1 cellular context compared by ENCODE assay signal in the genomic region with DNA sequence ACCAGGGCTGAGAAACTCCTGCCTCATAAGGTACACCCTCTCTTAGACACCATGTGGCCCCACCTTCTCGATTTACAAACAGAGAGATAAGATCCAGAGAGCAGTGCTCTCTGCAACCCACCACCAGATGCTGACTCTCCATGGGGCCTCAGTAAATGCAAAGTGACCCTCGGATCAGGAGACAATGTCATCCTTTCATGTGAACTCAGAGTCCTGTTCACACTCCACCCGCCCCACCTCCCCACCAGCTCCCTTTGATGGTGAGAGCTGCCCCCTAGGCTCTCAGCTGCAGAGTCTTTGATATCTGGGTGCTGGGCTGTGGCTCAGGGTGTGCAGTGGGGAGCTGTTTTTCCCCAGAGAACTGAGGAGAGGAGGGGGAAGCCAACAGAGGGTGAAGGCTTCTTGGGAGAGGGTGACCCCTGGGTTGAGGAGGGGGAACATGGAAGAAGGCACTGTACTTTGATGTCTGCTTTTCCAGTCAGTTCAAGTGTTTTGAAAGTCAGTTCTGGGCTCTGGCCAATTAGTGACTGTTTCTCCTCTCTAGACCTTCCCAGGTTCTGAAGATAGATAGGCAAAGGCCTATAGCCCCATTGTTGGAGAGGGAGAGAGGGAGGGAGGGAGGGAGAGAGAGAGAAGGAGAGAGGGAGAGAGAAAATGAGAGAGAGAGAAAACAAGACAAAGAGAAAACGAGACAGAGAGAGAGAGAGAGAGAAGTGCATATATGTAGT.
TF ChIP-seq lines count a peak whose summit lies in the region.

No MANE protein-coding gene starts in this region.

TF ChIP-seq in HepG2, 621 proteins besides CTCF, POLR2A, EP300 and RAD21 (continued from another document and continues in another):
- TF ChIP-seq ISL2 (CRISPR knock-in tag; IDR thresholded peaks at IDR 0.05) (peak; percentile 23; the same call in 1 of the 2 replicates), ZNF121 (CRISPR knock-in tag; IDR thresholded peaks at IDR 0.05) (no peak), PRMT3 (CRISPR knock-in tag; IDR thresholded peaks at IDR 0.05; ENCODE audit: borderline replicate concordance, low read depth) (no peak), NR3C1 (CRISPR knock-in tag; IDR thresholded peaks at IDR 0.05) (no peak), ZNF501 (CRISPR knock-in tag; IDR thresholded peaks at IDR 0.05) (no peak), NONO (IDR thresholded peaks at IDR 0.05) (no peak), NONO (CRISPR knock-in tag; conservative IDR thresholded peaks at IDR 0.05) (no peak), JDP2 (CRISPR knock-in tag; IDR thresholded peaks at IDR 0.05; ENCODE audit: borderline replicate concordance) (no peak), KAT7 (CRISPR knock-in tag; IDR thresholded peaks at IDR 0.05; ENCODE audit: borderline replicate concordance) (no peak), GZF1 (CRISPR knock-in tag; IDR thresholded peaks at IDR 0.05) (no peak), DNMT3B (CRISPR knock-in tag; conservative IDR thresholded peaks at IDR 0.05) (no peak), GPN1 (CRISPR knock-in tag; IDR thresholded peaks at IDR 0.05; ENCODE audit: borderline replicate concordance) (no peak), PAWR (CRISPR knock-in tag; IDR thresholded peaks at IDR 0.05; ENCODE audit: borderline replicate concordance) (no peak), ARNTL (CRISPR knock-in tag; IDR thresholded peaks at IDR 0.05) (no peak), EHMT2 (IDR thresholded peaks at IDR 0.05; ENCODE audit: borderline replicate concordance, low read depth, low read length) (no peak), TSC22D2 (CRISPR knock-in tag; IDR thresholded peaks at IDR 0.05; ENCODE audit: borderline replicate concordance) (no peak), ZNF234 (CRISPR knock-in tag; conservative IDR thresholded peaks at IDR 0.05) (no peak), ZNF143 (CRISPR knock-in tag; IDR thresholded peaks at IDR 0.05) (no peak), TBX2 (CRISPR knock-in tag; IDR thresholded peaks at IDR 0.05; ENCODE audit: borderline replicate concordance) (peak; percentile 86; the same call in 1 of the 2 replicates), ZNF136 (CRISPR knock-in tag; IDR thresholded peaks at IDR 0.05; ENCODE audit: low read depth) (no peak), HDAC6 (IDR thresholded peaks at IDR 0.05; ENCODE audit: low read depth, low read length) (no peak), ZNF430 (CRISPR knock-in tag; IDR thresholded peaks at IDR 0.05) (0 out of 2 replicates have a peak, but pooled peaks have one; percentile 23), EEA1 (CRISPR knock-in tag; IDR thresholded peaks at IDR 0.05; ENCODE audit: borderline replicate concordance) (no peak), MEF2D (CRISPR knock-in tag; IDR thresholded peaks at IDR 0.05) (no peak), SP4 (CRISPR knock-in tag; IDR thresholded peaks at IDR 0.05) (no peak), NFE2L2 (IDR thresholded peaks at IDR 0.05; ENCODE audit: low read length) (no peak), PHB2 (IDR thresholded peaks at IDR 0.05; ENCODE audit: partially characterized antibody) (no peak), KDM4B (CRISPR knock-in tag; IDR thresholded peaks at IDR 0.05) (no peak)
- TF ChIP-seq, protein P1, sequence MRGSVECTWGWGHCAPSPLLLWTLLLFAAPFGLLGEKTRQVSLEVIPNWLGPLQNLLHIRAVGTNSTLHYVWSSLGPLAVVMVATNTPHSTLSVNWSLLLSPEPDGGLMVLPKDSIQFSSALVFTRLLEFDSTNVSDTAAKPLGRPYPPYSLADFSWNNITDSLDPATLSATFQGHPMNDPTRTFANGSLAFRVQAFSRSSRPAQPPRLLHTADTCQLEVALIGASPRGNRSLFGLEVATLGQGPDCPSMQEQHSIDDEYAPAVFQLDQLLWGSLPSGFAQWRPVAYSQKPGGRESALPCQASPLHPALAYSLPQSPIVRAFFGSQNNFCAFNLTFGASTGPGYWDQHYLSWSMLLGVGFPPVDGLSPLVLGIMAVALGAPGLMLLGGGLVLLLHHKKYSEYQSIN (CRISPR knock-in tag; IDR thresholded peaks at IDR 0.05; ENCODE audit: borderline replicate concordance): no peak
- TF ChIP-seq, protein P2, sequence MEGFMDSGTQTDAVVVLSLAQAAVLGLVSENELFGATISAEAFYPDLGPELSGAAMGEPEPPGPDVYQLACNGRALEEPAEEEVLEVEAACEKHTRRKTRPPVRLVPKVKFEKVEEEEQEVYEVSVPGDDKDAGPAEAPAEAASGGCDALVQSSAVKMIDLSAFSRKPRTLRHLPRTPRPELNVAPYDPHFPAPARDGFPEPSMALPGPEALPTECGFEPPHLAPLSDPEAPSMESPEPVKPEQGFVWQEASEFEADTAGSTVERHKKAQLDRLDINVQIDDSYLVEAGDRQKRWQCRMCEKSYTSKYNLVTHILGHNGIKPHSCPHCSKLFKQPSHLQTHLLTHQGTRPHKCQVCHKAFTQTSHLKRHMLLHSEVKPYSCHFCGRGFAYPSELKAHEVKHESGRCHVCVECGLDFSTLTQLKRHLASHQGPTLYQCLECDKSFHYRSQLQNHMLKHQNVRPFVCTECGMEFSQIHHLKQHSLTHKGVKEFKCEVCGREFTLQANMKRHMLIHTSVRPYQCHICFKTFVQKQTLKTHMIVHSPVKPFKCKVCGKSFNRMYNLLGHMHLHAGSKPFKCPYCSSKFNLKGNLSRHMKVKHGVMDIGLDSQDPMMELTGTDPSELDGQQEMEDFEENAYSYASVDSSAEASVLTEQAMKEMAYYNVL (CRISPR knock-in tag; IDR thresholded peaks at IDR 0.05; ENCODE audit: borderline replicate concordance): no peak
- TF ChIP-seq, protein P3, sequence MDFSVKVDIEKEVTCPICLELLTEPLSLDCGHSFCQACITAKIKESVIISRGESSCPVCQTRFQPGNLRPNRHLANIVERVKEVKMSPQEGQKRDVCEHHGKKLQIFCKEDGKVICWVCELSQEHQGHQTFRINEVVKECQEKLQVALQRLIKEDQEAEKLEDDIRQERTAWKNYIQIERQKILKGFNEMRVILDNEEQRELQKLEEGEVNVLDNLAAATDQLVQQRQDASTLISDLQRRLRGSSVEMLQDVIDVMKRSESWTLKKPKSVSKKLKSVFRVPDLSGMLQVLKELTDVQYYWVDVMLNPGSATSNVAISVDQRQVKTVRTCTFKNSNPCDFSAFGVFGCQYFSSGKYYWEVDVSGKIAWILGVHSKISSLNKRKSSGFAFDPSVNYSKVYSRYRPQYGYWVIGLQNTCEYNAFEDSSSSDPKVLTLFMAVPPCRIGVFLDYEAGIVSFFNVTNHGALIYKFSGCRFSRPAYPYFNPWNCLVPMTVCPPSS (IDR thresholded peaks at IDR 0.05): no peak
- TF ChIP-seq, protein P4, sequence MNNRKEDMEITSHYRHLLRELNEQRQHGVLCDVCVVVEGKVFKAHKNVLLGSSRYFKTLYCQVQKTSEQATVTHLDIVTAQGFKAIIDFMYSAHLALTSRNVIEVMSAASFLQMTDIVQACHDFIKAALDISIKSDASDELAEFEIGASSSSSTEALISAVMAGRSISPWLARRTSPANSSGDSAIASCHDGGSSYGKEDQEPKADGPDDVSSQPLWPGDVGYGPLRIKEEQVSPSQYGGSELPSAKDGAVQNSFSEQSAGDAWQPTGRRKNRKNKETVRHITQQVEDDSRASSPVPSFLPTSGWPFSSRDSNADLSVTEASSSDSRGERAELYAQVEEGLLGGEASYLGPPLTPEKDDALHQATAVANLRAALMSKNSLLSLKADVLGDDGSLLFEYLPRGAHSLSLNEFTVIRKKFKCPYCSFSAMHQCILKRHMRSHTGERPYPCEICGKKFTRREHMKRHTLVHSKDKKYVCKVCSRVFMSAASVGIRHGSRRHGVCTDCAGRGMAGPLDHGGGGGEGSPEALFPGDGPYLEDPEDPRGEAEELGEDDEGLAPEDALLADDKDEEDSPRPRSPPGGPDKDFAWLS (CRISPR knock-in tag; IDR thresholded peaks at IDR 0.05; ENCODE audit: borderline replicate concordance): no peak
- TF ChIP-seq, protein P5, sequence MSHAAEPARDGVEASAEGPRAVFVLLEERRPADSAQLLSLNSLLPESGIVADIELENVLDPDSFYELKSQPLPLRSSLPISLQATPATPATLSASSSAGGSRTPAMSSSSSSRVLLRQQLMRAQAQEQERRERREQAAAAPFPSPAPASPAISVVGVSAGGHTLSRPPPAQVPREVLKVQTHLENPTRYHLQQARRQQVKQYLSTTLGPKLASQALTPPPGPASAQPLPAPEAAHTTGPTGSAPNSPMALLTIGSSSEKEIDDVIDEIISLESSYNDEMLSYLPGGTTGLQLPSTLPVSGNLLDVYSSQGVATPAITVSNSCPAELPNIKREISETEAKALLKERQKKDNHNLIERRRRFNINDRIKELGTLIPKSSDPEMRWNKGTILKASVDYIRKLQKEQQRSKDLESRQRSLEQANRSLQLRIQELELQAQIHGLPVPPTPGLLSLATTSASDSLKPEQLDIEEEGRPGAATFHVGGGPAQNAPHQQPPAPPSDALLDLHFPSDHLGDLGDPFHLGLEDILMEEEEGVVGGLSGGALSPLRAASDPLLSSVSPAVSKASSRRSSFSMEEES (CRISPR knock-in tag; IDR thresholded peaks at IDR 0.05): no peak
- TF ChIP-seq, protein P6, sequence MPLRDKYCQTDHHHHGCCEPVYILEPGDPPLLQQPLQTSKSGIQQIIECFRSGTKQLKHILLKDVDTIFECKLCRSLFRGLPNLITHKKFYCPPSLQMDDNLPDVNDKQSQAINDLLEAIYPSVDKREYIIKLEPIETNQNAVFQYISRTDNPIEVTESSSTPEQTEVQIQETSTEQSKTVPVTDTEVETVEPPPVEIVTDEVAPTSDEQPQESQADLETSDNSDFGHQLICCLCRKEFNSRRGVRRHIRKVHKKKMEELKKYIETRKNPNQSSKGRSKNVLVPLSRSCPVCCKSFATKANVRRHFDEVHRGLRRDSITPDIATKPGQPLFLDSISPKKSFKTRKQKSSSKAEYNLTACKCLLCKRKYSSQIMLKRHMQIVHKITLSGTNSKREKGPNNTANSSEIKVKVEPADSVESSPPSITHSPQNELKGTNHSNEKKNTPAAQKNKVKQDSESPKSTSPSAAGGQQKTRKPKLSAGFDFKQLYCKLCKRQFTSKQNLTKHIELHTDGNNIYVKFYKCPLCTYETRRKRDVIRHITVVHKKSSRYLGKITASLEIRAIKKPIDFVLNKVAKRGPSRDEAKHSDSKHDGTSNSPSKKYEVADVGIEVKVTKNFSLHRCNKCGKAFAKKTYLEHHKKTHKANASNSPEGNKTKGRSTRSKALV (CRISPR knock-in tag; IDR thresholded peaks at IDR 0.05): no peak
- TF ChIP-seq, protein P7, sequence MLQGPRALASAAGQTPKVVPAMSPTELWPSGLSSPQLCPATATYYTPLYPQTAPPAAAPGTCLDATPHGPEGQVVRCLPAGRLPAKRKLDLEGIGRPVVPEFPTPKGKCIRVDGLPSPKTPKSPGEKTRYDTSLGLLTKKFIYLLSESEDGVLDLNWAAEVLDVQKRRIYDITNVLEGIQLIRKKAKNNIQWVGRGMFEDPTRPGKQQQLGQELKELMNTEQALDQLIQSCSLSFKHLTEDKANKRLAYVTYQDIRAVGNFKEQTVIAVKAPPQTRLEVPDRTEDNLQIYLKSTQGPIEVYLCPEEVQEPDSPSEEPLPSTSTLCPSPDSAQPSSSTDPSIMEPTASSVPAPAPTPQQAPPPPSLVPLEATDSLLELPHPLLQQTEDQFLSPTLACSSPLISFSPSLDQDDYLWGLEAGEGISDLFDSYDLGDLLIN (CRISPR knock-in tag; IDR thresholded peaks at IDR 0.05; ENCODE audit: borderline replicate concordance): no peak
- TF ChIP-seq, protein P8, sequence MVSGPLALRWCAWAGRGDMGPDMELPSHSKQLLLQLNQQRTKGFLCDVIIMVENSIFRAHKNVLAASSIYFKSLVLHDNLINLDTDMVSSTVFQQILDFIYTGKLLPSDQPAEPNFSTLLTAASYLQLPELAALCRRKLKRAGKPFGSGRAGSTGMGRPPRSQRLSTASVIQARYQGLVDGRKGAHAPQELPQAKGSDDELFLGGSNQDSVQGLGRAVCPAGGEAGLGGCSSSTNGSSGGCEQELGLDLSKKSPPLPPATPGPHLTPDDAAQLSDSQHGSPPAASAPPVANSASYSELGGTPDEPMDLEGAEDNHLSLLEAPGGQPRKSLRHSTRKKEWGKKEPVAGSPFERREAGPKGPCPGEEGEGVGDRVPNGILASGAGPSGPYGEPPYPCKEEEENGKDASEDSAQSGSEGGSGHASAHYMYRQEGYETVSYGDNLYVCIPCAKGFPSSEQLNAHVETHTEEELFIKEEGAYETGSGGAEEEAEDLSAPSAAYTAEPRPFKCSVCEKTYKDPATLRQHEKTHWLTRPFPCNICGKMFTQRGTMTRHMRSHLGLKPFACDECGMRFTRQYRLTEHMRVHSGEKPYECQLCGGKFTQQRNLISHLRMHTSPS (CRISPR knock-in tag; IDR thresholded peaks at IDR 0.05; ENCODE audit: low read depth): no peak
- TF ChIP-seq, protein P9, sequence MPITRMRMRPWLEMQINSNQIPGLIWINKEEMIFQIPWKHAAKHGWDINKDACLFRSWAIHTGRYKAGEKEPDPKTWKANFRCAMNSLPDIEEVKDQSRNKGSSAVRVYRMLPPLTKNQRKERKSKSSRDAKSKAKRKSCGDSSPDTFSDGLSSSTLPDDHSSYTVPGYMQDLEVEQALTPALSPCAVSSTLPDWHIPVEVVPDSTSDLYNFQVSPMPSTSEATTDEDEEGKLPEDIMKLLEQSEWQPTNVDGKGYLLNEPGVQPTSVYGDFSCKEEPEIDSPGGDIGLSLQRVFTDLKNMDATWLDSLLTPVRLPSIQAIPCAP (CRISPR knock-in tag; IDR thresholded peaks at IDR 0.05; ENCODE audit: low read depth): no peak
- TF ChIP-seq, protein P10, sequence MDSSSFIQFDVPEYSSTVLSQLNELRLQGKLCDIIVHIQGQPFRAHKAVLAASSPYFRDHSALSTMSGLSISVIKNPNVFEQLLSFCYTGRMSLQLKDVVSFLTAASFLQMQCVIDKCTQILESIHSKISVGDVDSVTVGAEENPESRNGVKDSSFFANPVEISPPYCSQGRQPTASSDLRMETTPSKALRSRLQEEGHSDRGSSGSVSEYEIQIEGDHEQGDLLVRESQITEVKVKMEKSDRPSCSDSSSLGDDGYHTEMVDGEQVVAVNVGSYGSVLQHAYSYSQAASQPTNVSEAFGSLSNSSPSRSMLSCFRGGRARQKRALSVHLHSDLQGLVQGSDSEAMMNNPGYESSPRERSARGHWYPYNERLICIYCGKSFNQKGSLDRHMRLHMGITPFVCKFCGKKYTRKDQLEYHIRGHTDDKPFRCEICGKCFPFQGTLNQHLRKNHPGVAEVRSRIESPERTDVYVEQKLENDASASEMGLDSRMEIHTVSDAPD (CRISPR knock-in tag; IDR thresholded peaks at IDR 0.05): no peak
- TF ChIP-seq, protein P11, sequence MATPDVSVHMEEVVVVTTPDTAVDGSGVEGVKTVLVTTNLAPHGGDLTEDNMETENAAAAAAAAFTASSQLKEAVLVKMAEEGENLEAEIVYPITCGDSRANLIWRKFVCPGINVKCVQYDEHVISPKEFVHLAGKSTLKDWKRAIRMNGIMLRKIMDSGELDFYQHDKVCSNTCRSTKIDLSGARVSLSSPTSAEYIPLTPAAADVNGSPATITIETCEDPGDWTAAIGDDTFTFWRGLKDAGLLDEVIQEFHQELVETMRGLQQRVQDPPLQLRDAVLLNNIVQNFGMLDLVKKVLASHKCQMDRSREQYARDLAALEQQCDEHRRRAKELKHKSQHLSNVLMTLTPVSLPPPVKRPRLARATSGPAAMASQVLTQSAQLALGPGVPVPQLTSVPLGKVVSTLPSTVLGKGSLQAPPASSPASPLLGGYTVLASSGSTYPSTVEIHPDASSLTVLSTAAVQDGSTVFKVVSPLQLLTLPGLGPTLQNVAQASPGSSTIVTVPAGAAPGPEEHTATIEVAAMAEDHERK (CRISPR knock-in tag; IDR thresholded peaks at IDR 0.05; ENCODE audit: low read depth): no peak
- TF ChIP-seq, protein P12, sequence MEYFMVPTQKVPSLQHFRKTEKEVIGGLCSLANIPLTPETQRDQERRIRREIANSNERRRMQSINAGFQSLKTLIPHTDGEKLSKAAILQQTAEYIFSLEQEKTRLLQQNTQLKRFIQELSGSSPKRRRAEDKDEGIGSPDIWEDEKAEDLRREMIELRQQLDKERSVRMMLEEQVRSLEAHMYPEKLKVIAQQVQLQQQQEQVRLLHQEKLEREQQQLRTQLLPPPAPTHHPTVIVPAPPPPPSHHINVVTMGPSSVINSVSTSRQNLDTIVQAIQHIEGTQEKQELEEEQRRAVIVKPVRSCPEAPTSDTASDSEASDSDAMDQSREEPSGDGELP (IDR thresholded peaks at IDR 0.05; ENCODE audit: borderline replicate concordance, low read depth): peak; percentile 71; the same call in 1 of the 2 replicates
